In the genomic region with DNA sequence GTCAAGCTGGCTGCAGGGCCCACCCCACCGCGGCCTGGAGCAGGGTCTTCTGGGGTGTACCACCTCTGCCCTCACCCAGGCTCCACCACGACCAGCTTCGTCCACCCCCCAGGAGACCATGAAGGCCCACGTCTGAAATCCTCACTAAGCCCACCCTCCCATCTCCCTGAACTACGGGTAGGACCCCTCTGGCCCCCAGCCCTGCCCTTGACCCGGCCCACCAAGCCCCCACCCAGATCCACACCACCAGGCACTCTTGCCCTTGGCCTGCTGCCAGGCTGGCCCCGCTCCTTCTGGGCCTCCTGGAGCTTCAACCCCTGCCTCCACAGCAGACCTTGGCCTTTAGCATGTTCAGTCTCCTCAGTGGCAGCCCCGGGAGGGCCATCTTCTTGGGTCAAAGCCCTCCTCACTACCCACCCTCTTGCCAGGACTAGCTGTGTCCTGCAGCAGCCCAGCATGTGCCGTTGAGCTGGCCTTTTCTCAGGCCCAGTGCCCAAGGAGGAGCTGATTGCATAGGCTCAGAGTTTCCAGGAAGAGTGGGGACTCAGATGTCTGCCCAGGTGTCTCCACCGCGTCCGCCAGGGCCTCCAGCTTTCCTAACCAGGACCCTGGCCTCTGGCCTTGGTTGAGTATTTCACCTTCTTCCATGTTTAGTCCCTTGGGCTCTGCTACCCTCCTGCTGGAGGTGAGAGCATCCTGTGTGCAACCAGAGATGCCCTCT, we compare ENCODE assay signal across 12 cellular contexts. TPM values are rescaled to one million over a fixed set of nuclear protein-coding genes. Genes with fewer than 3 reads are reported as not detected.
DNase-seq lines count a peak whose midpoint lies in the region; ATAC-seq, FAIRE-seq and TF ChIP-seq lines count a peak whose summit lies in the region.
"Had no signal": no experiment of that assay in that cellular context is flagged by ENCODE, and none has a peak within 500 bp of the region (broad histone marks: within the 10 kb centered on the region; RNA-seq: fewer than 3 reads in every experiment).

No MANE protein-coding gene starts in this region.

- H3K9me3 Mint-ChIP-seq in WTC11 (no peaks in the 10 kb centered on the region), Calu3 (ENCODE audit: low read depth, unreplicated experiment) (no peaks in the 10 kb centered on the region)
- H3K9me3 Mint-ChIP-seq: stimulated activated naive CD8-positive, alpha-beta T cell treated with anti-CD3 and anti-CD28 coated beads, Interleukin-15, Interleukin-2, amounts not matched to agents 100 ng/mL and 50 ng/mL, for 24 hours; T-helper 1 cell treated with Interleukin-12 subunit alpha and Interleukin-12 subunit beta and Interleukin-4 antibody, amounts not matched to agents 30 μg/mL and 1 μg/mL, for 36 hours had no signal

- no peak overlapping the region for H3K9ac ChIP-seq in kidney (ENCODE audit: low read length in 2 of 2)

- TF ChIP-seq CTCF in WTC11 (IDR thresholded peaks at IDR 0.05) = no peak
- no peak for TF ChIP-seq CTCF in kidney (IDR thresholded peaks at IDR 0.05; ENCODE audit: borderline replicate concordance, extremely low read depth, insufficient read depth)
- no peak for TF ChIP-seq CTCF in testis (IDR thresholded peaks at IDR 0.05)
- no peak for TF ChIP-seq CTCF in Calu3 (IDR thresholded peaks at IDR 0.05; ENCODE audit: unreplicated experiment)

- no peaks in the 10 kb centered on the region for H3K27me3 ChIP-seq in testis

- BruUV-seq in Calu3 (replicated peaks; lab: Mats Ljungman, UMichigan) = no TSS peak

- peak overlapping the region; percentile 72 for H3K4me3 Mint-ChIP-seq in WTC11
- H3K4me3 Mint-ChIP-seq in Calu3 (ENCODE audit: low read depth, unreplicated experiment) = no peak overlapping the region

- no peak for TF ChIP-seq POLR2A in testis (IDR thresholded peaks at IDR 0.05)

- peaks cover 7% of the 10 kb centered on the region for H3K4me1 Mint-ChIP-seq in WTC11
- H3K4me1 Mint-ChIP-seq in Calu3 (ENCODE audit: low read depth, unreplicated experiment) = peaks cover 3% of the 10 kb centered on the region

- peak; percentile 55 for DNase-seq in activated CD8-positive, alpha-beta memory T cell treated with anti-CD3 and anti-CD28 coated beads for 24 hours
- no peak for DNase-seq in activated CD8-positive, alpha-beta memory T cell treated with anti-CD3 and anti-CD28 coated beads, Interleukin-2, amount 50 U/mL, for 4 hours
- DNase-seq in WTC11 (ENCODE audit: low spot score) (no peak), kidney (peak; percentile 82), testis (peak; percentile 15), Calu3 (no peak), NCI-H774 (lab: John Stamatoyannopoulos, UW) (no peak)
- DNase-seq: NCI-H2107 had no signal

- ATAC-seq in WTC11 = no peak
- no peak for ATAC-seq in GM21528 (IDR thresholded peaks at IDR 0.05; ENCODE audit: low FRiP score, unreplicated experiment)

- H3K4me3 ChIP-seq in kidney (ENCODE audit: low read length in 2 of 2) = peak overlapping the region in 1 of 2 donors; percentile 39
- no peak overlapping the region for H3K4me3 ChIP-seq in testis

- WGBS in testis, 2 donors = 61 to 69% methylated on average over 9 to 13 of the region's 13 CpGs

- no peaks in the 10 kb centered on the region for H3K9me3 ChIP-seq in kidney (ENCODE audit: control insufficient read depth in 1 of 2, low read length in 2 of 2)
- H3K9me3 ChIP-seq in testis = no peaks in the 10 kb centered on the region

- no peak for FAIRE-seq in kidney (lab: Jason Lieb, UNC)

- H3K36me3 Mint-ChIP-seq in WTC11 = no peaks in the 10 kb centered on the region
- H3K36me3 Mint-ChIP-seq in Calu3 (ENCODE audit: insufficient read depth, unreplicated experiment) = peaks cover 11% of the 10 kb centered on the region

- H3K4me1 ChIP-seq in kidney (ENCODE audit: control insufficient read depth in 1 of 2, insufficient read depth in 1 of 2, low read depth in 1 of 2, low read length in 2 of 2) (peaks cover 0 to 14% of the 10 kb centered on the region in 2 donors), testis (peaks cover 15% of the 10 kb centered on the region)

- H3K36me3 ChIP-seq in kidney (ENCODE audit: control insufficient read depth in 1 of 2, insufficient read depth in 2 of 2, low read length in 2 of 2) (no peaks in the 10 kb centered on the region), testis (ENCODE audit: low read depth, missing control alignments) (no peaks in the 10 kb centered on the region)
- H3K36me3 ChIP-seq: brain microvascular endothelial cell had no signal

- intact Hi-C loops in kidney (cut with DNase I) (no loop called here), testis (cut with DNase I; ENCODE audit: low total_unique reads) (loop anchor here (10.0 kb wide), 1 partner anchor 69 kb away; no protein-coding TSS in a partner anchor), Calu3 (cut with micrococcal nuclease; ENCODE audit: unreplicated experiment) (no loop called here)

- POLR2A ChIA-PET in WTC11 (lab: Charles Lee) = interaction anchor here (1.3 kb wide), 1 partner anchor 34 kb away, joined by 3 read pairs; no protein-coding TSS in a partner anchor

- CTCF ChIA-PET in WTC11 (lab: Charles Lee) (interaction anchor here (0.6 to 3.6 kb wide), 13 partner anchors 10 to 217 kb away, joined by 3 to 40 read pairs (median 5); partner anchors contain the start of gene SAMD11), Calu3 (lab: Charles Lee) (interaction anchor here (1.7 kb wide), 1 partner anchor 32 kb away, joined by 13 read pairs; no protein-coding TSS in a partner anchor)

- peaks cover 57% of the 10 kb centered on the region for H3K27me3 Mint-ChIP-seq in WTC11 (ENCODE audit: low read depth)
- peaks cover 37% of the 10 kb centered on the region for H3K27me3 Mint-ChIP-seq in Calu3 (ENCODE audit: unreplicated experiment)

- H3K27ac Mint-ChIP-seq in WTC11 = no peak overlapping the region
- no peak overlapping the region for H3K27ac Mint-ChIP-seq in Calu3 (ENCODE audit: unreplicated experiment)
- H3K27ac Mint-ChIP-seq: stimulated activated naive CD8-positive, alpha-beta T cell treated with anti-CD3 and anti-CD28 coated beads, Interleukin-15, Interleukin-2, amounts not matched to agents 100 ng/mL and 50 ng/mL, for 24 hours; T-helper 1 cell treated with Interleukin-12 subunit alpha and Interleukin-12 subunit beta and Interleukin-4 antibody, amounts not matched to agents 30 μg/mL and 1 μg/mL, for 36 hours had no signal

- no peak overlapping the region for H3K27ac ChIP-seq in kidney (ENCODE audit: low read depth in 2 of 2, low read length in 2 of 2)
- H3K27ac ChIP-seq in testis = peak overlapping the region in 1 of 2 donors; percentile 24
- H3K27ac ChIP-seq: brain microvascular endothelial cell had no signal

TF ChIP-seq in WTC11, 78 proteins besides CTCF, POLR2A, EP300 and RAD21:
- TF ChIP-seq JAZF1 (CRISPR knock-in tag; IDR thresholded peaks at IDR 0.05) (no peak), EMX1 (CRISPR knock-in tag; IDR thresholded peaks at IDR 0.05) (no peak), NFATC4 (CRISPR knock-in tag; IDR thresholded peaks at IDR 0.05) (no peak), MAX (CRISPR knock-in tag; IDR thresholded peaks at IDR 0.05) (no peak), NR1H2 (CRISPR knock-in tag; IDR thresholded peaks at IDR 0.05) (no peak), PREB (CRISPR knock-in tag; IDR thresholded peaks at IDR 0.05; ENCODE audit: borderline replicate concordance) (no peak), ATF1 (CRISPR knock-in tag; IDR thresholded peaks at IDR 0.05) (no peak), MYBL2 (CRISPR knock-in tag; IDR thresholded peaks at IDR 0.05) (no peak), GABPB1 (CRISPR knock-in tag; IDR thresholded peaks at IDR 0.05) (no peak)

RNA-seq across cellular contexts. Expression of gene SAMD11, which starts 17.8 kb away (rescaled TPM):
- 1.7 to 2.7 TPM (median 2.3 TPM) in 3 replicates for total RNA-seq in WTC11 (2021)
- total RNA-seq in kidney = 21.4 TPM
- 13.3 TPM for polyA plus RNA-seq in kidney (ENCODE audit: insufficient read depth, low read depth, low replicate concordance)
- 10 to 100 TPM; 36.9 to 47.2 TPM for total RNA-seq in testis
- polyA plus RNA-seq in testis (ENCODE audit: insufficient read depth, low read depth, low replicate concordance) = 7.9 TPM
- total RNA-seq in Calu3 (2022) = 0.27 and 0.54 TPM in 2 replicates

RNA-seq across cellular contexts. Expression of gene NOC2L, which starts 53.1 kb away (rescaled TPM):
- total RNA-seq in WTC11 (2021) = 149 to 182 TPM (median 150 TPM) in 3 replicates
- total RNA-seq in kidney = 65.5 TPM
- 42.4 TPM for polyA plus RNA-seq in kidney (ENCODE audit: insufficient read depth, low read depth, low replicate concordance)
- total RNA-seq in testis = 10 to 100 TPM; 82.5 to 94.0 TPM
- 78.3 TPM for polyA plus RNA-seq in testis (ENCODE audit: insufficient read depth, low read depth, low replicate concordance)
- total RNA-seq in Calu3 (2022) = 98.6 and 107 TPM in 2 replicates

RNA-seq across cellular contexts. Expression of gene KLHL17, which starts 54.4 kb away (rescaled TPM):
- 46.2 to 66.9 TPM (median 47.2 TPM) in 3 replicates for total RNA-seq in WTC11 (2021)
- 11.5 TPM for total RNA-seq in kidney
- 6.9 TPM for polyA plus RNA-seq in kidney (ENCODE audit: insufficient read depth, low read depth, low replicate concordance)
- total RNA-seq in testis = 10 to 100 TPM; 34.9 to 36.4 TPM
- polyA plus RNA-seq in testis (ENCODE audit: insufficient read depth, low read depth, low replicate concordance) = 16.0 TPM
- total RNA-seq in Calu3 (2022) = 27.1 and 27.8 TPM in 2 replicates

Comparison
In these comparisons a context has a peak if more than half of its experiments do, and no peak if none do; other contexts are left out.
1. DNase-seq: peak in activated CD8-positive, alpha-beta memory T cell treated with anti-CD3 and anti-CD28 coated beads for 24 hours (single experiment), kidney (single experiment) and testis (single experiment); none in activated CD8-positive, alpha-beta memory T cell treated with anti-CD3 and anti-CD28 coated beads, Interleukin-2, amount 50 U/mL, for 4 hours (single experiment), WTC11 (single experiment), Calu3 (single experiment) and NCI-H774 (single experiment).